Comparison of ENCODE assay signal across 9 cellular contexts in genomic region chr7:18590744-18591340, GRCh38.
DNase-seq lines count a peak whose midpoint lies in the region; ATAC-seq and TF ChIP-seq lines count a peak whose summit lies in the region.
"Had no signal": no experiment of that assay in that cellular context is flagged by ENCODE, and none has a peak within 500 bp of the region (broad histone marks: within the 10 kb centered on the region; RNA-seq: fewer than 3 reads in every experiment).

No MANE protein-coding gene starts in this region.

- DNase-seq in EL (peak; percentile 46), MM.1S (peak; percentile 38), brain microvascular endothelial cell (no peak), medulla oblongata (ENCODE audit: extremely low spot score) (peak; percentile 38), hippocampal formation (lab: John Stamatoyannopoulos, UW) (no peak)

- no peaks in the 10 kb centered on the region for H3K9me2 ChIP-seq in MM.1S (replicated peaks; ENCODE audit: insufficient read depth, low read length)

- H3K36me3 ChIP-seq in MM.1S (replicated peaks; ENCODE audit: insufficient read depth, low read length) (no peaks in the 10 kb centered on the region), brain microvascular endothelial cell (replicated peaks) (no peaks in the 10 kb centered on the region)

- H4K20me1 ChIP-seq in MM.1S (ENCODE audit: insufficient read depth, low read length): no peaks in the 10 kb centered on the region

- H3K27me3 ChIP-seq in MM.1S (replicated peaks; ENCODE audit: insufficient read depth, low read length): no peaks in the 10 kb centered on the region
- no peaks in the 10 kb centered on the region for H3K27me3 ChIP-seq in brain microvascular endothelial cell (replicated peaks)
- H3K27me3 ChIP-seq: SJSA1 had no signal

- H3K27ac ChIP-seq in MM.1S (ENCODE audit: low read length): no peak overlapping the region
- no peak overlapping the region for H3K27ac ChIP-seq in brain microvascular endothelial cell
- H3K27ac ChIP-seq: SJSA1 had no signal

- TF ChIP-seq CTCF in MM.1S (IDR thresholded peaks at IDR 0.05; ENCODE audit: low read length): peak; percentile 58
- TF ChIP-seq CTCF in brain microvascular endothelial cell (IDR thresholded peaks at IDR 0.05; ENCODE audit: low read depth, low read length, missing control alignments): peak; percentile 50

- peaks cover 27% of the 10 kb centered on the region for H3K4me1 ChIP-seq in MM.1S (ENCODE audit: low read length)
- H3K4me1 ChIP-seq: SJSA1 had no signal

- in situ Hi-C loops in brain microvascular endothelial cell (cut with HindIII; ENCODE audit: low pct_ligation_motif_present, low sequenced_read_pairs): no loop called here

- no peak for ATAC-seq in GM21576 (IDR thresholded peaks at IDR 0.05; ENCODE audit: unreplicated experiment)
- no peak for ATAC-seq in GM21528 (IDR thresholded peaks at IDR 0.05; ENCODE audit: low FRiP score, unreplicated experiment)
- no peak for ATAC-seq in HG03159 (IDR thresholded peaks at IDR 0.05; ENCODE audit: unreplicated experiment)

- peaks cover 20% of the 10 kb centered on the region for H3F3A ChIP-seq in MM.1S (ENCODE audit: insufficient read depth, low read length)

- H3K4me2 ChIP-seq in MM.1S (ENCODE audit: low read depth, low read length): no peak overlapping the region

- no peaks in the 10 kb centered on the region for H3K9me3 ChIP-seq in MM.1S (replicated peaks; ENCODE audit: insufficient read depth, low read length)
- H3K9me3 ChIP-seq: SJSA1 had no signal

- no peaks in the 10 kb centered on the region for H3K79me2 ChIP-seq in MM.1S (ENCODE audit: low read length)

- H2AFZ ChIP-seq in MM.1S (ENCODE audit: low read length): no peak overlapping the region

- H3K9ac ChIP-seq in MM.1S (ENCODE audit: low read length): no peak overlapping the region

- H3K4me3 ChIP-seq in MM.1S (ENCODE audit: low read length) (no peak overlapping the region), brain microvascular endothelial cell (ENCODE audit: low read depth, low read length) (no peak overlapping the region)
- H3K4me3 ChIP-seq: SJSA1 had no signal

Comparison
In these comparisons a context has a peak if more than half of its experiments do, and no peak if none do; other contexts are left out.
1. DNase-seq: peak in EL (single experiment), MM.1S (single experiment) and medulla oblongata (single experiment); none in brain microvascular endothelial cell (single experiment) and hippocampal formation (0 of 2).